1 cellular context compared by ENCODE assay signal in genomic region chr18:32021756-32022564, GRCh38.
TF ChIP-seq lines count a peak whose summit lies in the region.

No MANE protein-coding gene starts in this region.

TF ChIP-seq in A549, 52 proteins besides CTCF, POLR2A, EP300 and RAD21 (continued from another document):
- TF ChIP-seq, protein P1, sequence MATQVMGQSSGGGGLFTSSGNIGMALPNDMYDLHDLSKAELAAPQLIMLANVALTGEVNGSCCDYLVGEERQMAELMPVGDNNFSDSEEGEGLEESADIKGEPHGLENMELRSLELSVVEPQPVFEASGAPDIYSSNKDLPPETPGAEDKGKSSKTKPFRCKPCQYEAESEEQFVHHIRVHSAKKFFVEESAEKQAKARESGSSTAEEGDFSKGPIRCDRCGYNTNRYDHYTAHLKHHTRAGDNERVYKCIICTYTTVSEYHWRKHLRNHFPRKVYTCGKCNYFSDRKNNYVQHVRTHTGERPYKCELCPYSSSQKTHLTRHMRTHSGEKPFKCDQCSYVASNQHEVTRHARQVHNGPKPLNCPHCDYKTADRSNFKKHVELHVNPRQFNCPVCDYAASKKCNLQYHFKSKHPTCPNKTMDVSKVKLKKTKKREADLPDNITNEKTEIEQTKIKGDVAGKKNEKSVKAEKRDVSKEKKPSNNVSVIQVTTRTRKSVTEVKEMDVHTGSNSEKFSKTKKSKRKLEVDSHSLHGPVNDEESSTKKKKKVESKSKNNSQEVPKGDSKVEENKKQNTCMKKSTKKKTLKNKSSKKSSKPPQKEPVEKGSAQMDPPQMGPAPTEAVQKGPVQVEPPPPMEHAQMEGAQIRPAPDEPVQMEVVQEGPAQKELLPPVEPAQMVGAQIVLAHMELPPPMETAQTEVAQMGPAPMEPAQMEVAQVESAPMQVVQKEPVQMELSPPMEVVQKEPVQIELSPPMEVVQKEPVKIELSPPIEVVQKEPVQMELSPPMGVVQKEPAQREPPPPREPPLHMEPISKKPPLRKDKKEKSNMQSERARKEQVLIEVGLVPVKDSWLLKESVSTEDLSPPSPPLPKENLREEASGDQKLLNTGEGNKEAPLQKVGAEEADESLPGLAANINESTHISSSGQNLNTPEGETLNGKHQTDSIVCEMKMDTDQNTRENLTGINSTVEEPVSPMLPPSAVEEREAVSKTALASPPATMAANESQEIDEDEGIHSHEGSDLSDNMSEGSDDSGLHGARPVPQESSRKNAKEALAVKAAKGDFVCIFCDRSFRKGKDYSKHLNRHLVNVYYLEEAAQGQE (IDR thresholded peaks at IDR 0.05): no peak
